ENCODE assay signal across 1 cellular context in the genomic region with DNA sequence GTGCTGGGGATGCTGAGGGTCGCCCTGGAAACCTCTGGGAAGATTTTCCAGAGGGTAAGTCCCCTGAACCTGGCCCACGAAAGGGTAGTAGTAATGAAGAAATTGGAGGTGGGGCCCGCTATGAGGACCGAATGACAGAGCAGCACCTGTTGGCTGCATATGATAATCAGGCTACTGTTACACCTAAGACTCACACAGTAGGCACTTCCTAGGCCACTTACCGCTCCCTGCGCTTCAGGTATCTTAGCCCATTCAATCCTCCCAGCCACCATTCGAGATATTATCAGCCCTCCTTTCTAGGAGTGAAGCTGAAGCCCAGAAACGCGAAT.
TF ChIP-seq lines count a peak whose summit lies in the region.

No MANE protein-coding gene starts in this region.

TF ChIP-seq in HCT116, 20 proteins besides CTCF, POLR2A, EP300 and RAD21 (continued from another document):
- TF ChIP-seq POLR2AphosphoS5 (IDR thresholded peaks at IDR 0.05; ENCODE audit: low read depth, low read length): no peak
- no peak for TF ChIP-seq EZH2phosphoT487 (IDR thresholded peaks at IDR 0.05; ENCODE audit: borderline replicate concordance)
- TF ChIP-seq SIN3A (IDR thresholded peaks at IDR 0.05; ENCODE audit: low read depth): no peak
- TF ChIP-seq JUND (IDR thresholded peaks at IDR 0.05): no peak
- no peak for TF ChIP-seq ZNF274 (IDR thresholded peaks at IDR 0.05; ENCODE audit: low read depth, low read length)
- TF ChIP-seq TCF7L2 (IDR thresholded peaks at IDR 0.05; ENCODE audit: borderline replicate concordance, extremely low read depth, insufficient read depth, insufficient read length): no peak
- no peak for TF ChIP-seq EZH2 (IDR thresholded peaks at IDR 0.05)
- TF ChIP-seq YY1 (IDR thresholded peaks at IDR 0.05; ENCODE audit: extremely low read depth, insufficient replicate concordance, low read depth, low read length): no peak
- TF ChIP-seq MAX (IDR thresholded peaks at IDR 0.05): no peak
TF ChIP-seq in HCT116: peak in this region for 0.
